11 cellular contexts compared by ENCODE assay signal in the genomic region with DNA sequence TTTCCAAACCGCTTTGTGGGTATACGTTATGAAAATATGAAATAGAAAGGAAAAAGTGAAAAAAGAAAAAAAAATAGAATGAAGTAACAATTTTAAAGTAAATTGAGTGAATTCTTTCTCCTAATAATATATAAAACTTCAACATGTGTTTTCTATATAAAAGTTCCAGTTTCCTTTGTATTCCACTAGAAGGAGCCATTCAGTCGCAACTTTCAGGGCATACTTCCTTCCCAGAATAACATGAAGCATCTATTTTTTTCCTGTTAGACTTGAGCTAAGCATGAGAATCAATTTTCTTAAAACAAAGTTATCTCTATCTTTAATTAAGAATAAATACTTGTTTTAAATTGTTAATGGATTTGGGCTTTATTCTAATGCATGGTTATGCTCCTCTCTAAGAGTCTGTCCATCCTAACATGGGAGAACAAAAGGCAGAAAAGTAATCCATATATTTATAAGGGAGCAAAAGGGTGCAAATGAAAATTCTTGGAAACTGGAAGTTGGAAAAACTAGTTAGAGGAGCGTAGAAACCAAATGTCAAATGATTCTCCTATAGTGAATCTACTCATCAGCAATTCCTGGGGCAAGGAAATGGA. TPM values are rescaled to one million over a fixed set of nuclear protein-coding genes. Genes with fewer than 3 reads are reported as not detected.
DNase-seq lines count a peak whose midpoint lies in the region; ATAC-seq and TF ChIP-seq lines count a peak whose summit lies in the region.
"Had no signal": no experiment of that assay in that cellular context is flagged by ENCODE, and none has a peak within 500 bp of the region (broad histone marks: within the 10 kb centered on the region; RNA-seq: fewer than 3 reads in every experiment).

No MANE protein-coding gene starts in this region.

- no peaks in the 10 kb centered on the region for H3K27me3 ChIP-seq in neural progenitor cell
- H3K27me3 ChIP-seq: colonic mucosa had no signal

- no peaks in the 10 kb centered on the region for H3K4me1 Mint-ChIP-seq in neural progenitor cell
- no peaks in the 10 kb centered on the region for H3K4me1 Mint-ChIP-seq in activated CD4-positive, alpha-beta memory T cell treated with anti-CD3 and anti-CD28 coated beads, Interleukin-2, amount 10 ng/mL, durations not matched to agents 7 days and 5 days

- no peak for ATAC-seq in HG03045 (IDR thresholded peaks at IDR 0.05; ENCODE audit: unreplicated experiment)
- ATAC-seq: natural killer cell treated with Interleukin-12 subunit alpha and Interleukin-12 subunit beta and Interleukin-15 and Interleukin-18, amount 100 ng/mL, for 72 hours had no signal

- no peak overlapping the region for H3K9ac ChIP-seq in neural progenitor cell

- H2AFZ ChIP-seq in neural progenitor cell (replicated peaks), result no peak overlapping the region

- no peaks in the 10 kb centered on the region for H3K79me2 ChIP-seq in neural progenitor cell (ENCODE audit: low read depth)

- POLR2A ChIA-PET in activated CD4-positive, alpha-beta memory T cell treated with anti-CD3 and anti-CD28 coated beads, Interleukin-2, amount 10 ng/mL, durations not matched to agents 7 days and 5 days (lab: Charles Lee), result no interaction called here

- CTCF ChIA-PET in activated CD4-positive, alpha-beta memory T cell treated with anti-CD3 and anti-CD28 coated beads, Interleukin-2, amount 10 ng/mL, durations not matched to agents 7 days and 5 days (lab: Charles Lee), result no interaction called here

- no peaks in the 10 kb centered on the region for H4K20me1 ChIP-seq in neural progenitor cell (ENCODE audit: low read depth)

- no peaks in the 10 kb centered on the region for H3K4me1 ChIP-seq in neural progenitor cell
- H3K4me1 ChIP-seq: colonic mucosa had no signal

- H3K4me2 ChIP-seq in neural progenitor cell, result no peak overlapping the region

- H3K36me3 ChIP-seq in neural progenitor cell, result no peaks in the 10 kb centered on the region
- H3K36me3 ChIP-seq: colonic mucosa had no signal

- H3K9me3 Mint-ChIP-seq in neural progenitor cell, result no peaks in the 10 kb centered on the region
- no peaks in the 10 kb centered on the region for H3K9me3 Mint-ChIP-seq in activated CD4-positive, alpha-beta memory T cell treated with anti-CD3 and anti-CD28 coated beads, Interleukin-2, amount 10 ng/mL, durations not matched to agents 7 days and 5 days
- H3K9me3 Mint-ChIP-seq: activated T-helper 1 cell treated with anti-CD3 and anti-CD28 coated beads, Interleukin-12 subunit alpha, Interleukin-12 subunit beta, Interleukin-2, Interleukin-4 antibody, amounts not matched to agents 30 ng/mL and 10 ng/mL and 1 ng/mL, durations not matched to agents 14 hours and 24 hours and 36 hours had no signal

- H3K36me3 Mint-ChIP-seq in neural progenitor cell, result no peaks in the 10 kb centered on the region
- H3K36me3 Mint-ChIP-seq in activated CD4-positive, alpha-beta memory T cell treated with anti-CD3 and anti-CD28 coated beads, Interleukin-2, amount 10 ng/mL, durations not matched to agents 7 days and 5 days (ENCODE audit: low read depth), result no peaks in the 10 kb centered on the region
- H3K36me3 Mint-ChIP-seq: natural killer cell treated with Interleukin-12 subunit alpha and Interleukin-12 subunit beta and Interleukin-15 and Interleukin-18, amount 100 ng/mL, for 72 hours had no signal

- H3K27ac ChIP-seq in coronary artery (no peak overlapping the region), neural progenitor cell (no peak overlapping the region)
- H3K27ac ChIP-seq: colonic mucosa had no signal

- DNase-seq in EL (peak; percentile 36), NB4 (ENCODE audit: low read depth) (peak; percentile 5), coronary artery (ENCODE audit: low spot score) (no peak), neural progenitor cell (ENCODE audit: low spot score) (no peak)
- no peak for DNase-seq in activated CD4-positive, alpha-beta memory T cell treated with anti-CD3 and anti-CD28 coated beads, Interleukin-2, amount 10 ng/mL, durations not matched to agents 7 days and 5 days
- no peak for DNase-seq in activated effector memory CD4-positive, alpha-beta T cell treated with anti-CD3 and anti-CD28 coated beads, Interleukin-2, amount 50 U/mL, for 16 hours
- DNase-seq: colonic mucosa; stimulated activated CD4-positive, alpha-beta T cell treated with anti-CD3 and anti-CD28 coated beads, Interleukin-2, amount 100 ng/mL, for 24 hours had no signal

- no peaks in the 10 kb centered on the region for H3F3A ChIP-seq in neural progenitor cell (ENCODE audit: low read depth)

- H3K4me3 ChIP-seq in NB4 (ENCODE audit: low read depth, low read length) (no peak overlapping the region), coronary artery (no peak overlapping the region), neural progenitor cell (no peak overlapping the region)
- H3K4me3 ChIP-seq: colonic mucosa had no signal

- TF ChIP-seq CTCF in NB4 (IDR thresholded peaks at IDR 0.05; ENCODE audit: low read depth, low read length), result peak; percentile 19
- TF ChIP-seq CTCF in coronary artery (IDR thresholded peaks at IDR 0.05), result peak; percentile 13
- peak; percentile 41 for TF ChIP-seq CTCF in neural progenitor cell (IDR thresholded peaks at IDR 0.05)

- H3K27me3 Mint-ChIP-seq in neural progenitor cell (ENCODE audit: insufficient read depth, low read depth), result no peaks in the 10 kb centered on the region
- no peaks in the 10 kb centered on the region for H3K27me3 Mint-ChIP-seq in activated CD4-positive, alpha-beta memory T cell treated with anti-CD3 and anti-CD28 coated beads, Interleukin-2, amount 10 ng/mL, durations not matched to agents 7 days and 5 days
- H3K27me3 Mint-ChIP-seq: natural killer cell treated with Interleukin-12 subunit alpha and Interleukin-12 subunit beta and Interleukin-15 and Interleukin-18, amount 100 ng/mL, for 72 hours had no signal

- no peak overlapping the region for H3K4me3 Mint-ChIP-seq in neural progenitor cell
- no peak overlapping the region for H3K4me3 Mint-ChIP-seq in activated CD4-positive, alpha-beta memory T cell treated with anti-CD3 and anti-CD28 coated beads, Interleukin-2, amount 10 ng/mL, durations not matched to agents 7 days and 5 days
- H3K4me3 Mint-ChIP-seq: activated T-helper 1 cell treated with anti-CD3 and anti-CD28 coated beads, Interleukin-12 subunit alpha, Interleukin-12 subunit beta, Interleukin-2, Interleukin-4 antibody, amounts not matched to agents 30 ng/mL and 10 ng/mL and 1 ng/mL, durations not matched to agents 14 hours and 24 hours and 36 hours; natural killer cell treated with Interleukin-12 subunit alpha and Interleukin-12 subunit beta and Interleukin-15 and Interleukin-18, amount 100 ng/mL, for 72 hours had no signal

- H3K27ac Mint-ChIP-seq in neural progenitor cell, result no peak overlapping the region
- no peak overlapping the region for H3K27ac Mint-ChIP-seq in activated CD4-positive, alpha-beta memory T cell treated with anti-CD3 and anti-CD28 coated beads, Interleukin-2, amount 10 ng/mL, durations not matched to agents 7 days and 5 days
- H3K27ac Mint-ChIP-seq: activated T-helper 1 cell treated with anti-CD3 and anti-CD28 coated beads, Interleukin-12 subunit alpha, Interleukin-12 subunit beta, Interleukin-2, Interleukin-4 antibody, amounts not matched to agents 30 ng/mL and 10 ng/mL and 1 ng/mL, durations not matched to agents 14 hours and 24 hours and 36 hours; natural killer cell treated with Interleukin-12 subunit alpha and Interleukin-12 subunit beta and Interleukin-15 and Interleukin-18, amount 100 ng/mL, for 72 hours had no signal

- H3K9me3 ChIP-seq in neural progenitor cell (ENCODE audit: low read depth), result no peaks in the 10 kb centered on the region
- H3K9me3 ChIP-seq: colonic mucosa had no signal

- no peak for TF ChIP-seq POLR2A in NB4 (IDR thresholded peaks at IDR 0.05; ENCODE audit: extremely low read depth, insufficient read length)

RNA-seq across cellular contexts. Expression of gene VGLL3, which starts 16.0 kb away (rescaled TPM):
- total RNA-seq in neural progenitor cell (ENCODE audit: low replicate concordance), result 1.2 and 1.8 TPM in 2 replicates
- total RNA-seq in activated CD4-positive, alpha-beta memory T cell treated with anti-CD3 and anti-CD28 coated beads, Interleukin-2, amount 10 ng/mL, durations not matched to agents 7 days and 5 days, result not detected
- total RNA-seq: activated T-helper 1 cell treated with anti-CD3 and anti-CD28 coated beads, Interleukin-12 subunit alpha, Interleukin-12 subunit beta, Interleukin-2, Interleukin-4 antibody, amounts not matched to agents 30 ng/mL and 10 ng/mL and 1 ng/mL, durations not matched to agents 14 hours and 24 hours and 36 hours; natural killer cell treated with Interleukin-12 subunit alpha and Interleukin-12 subunit beta and Interleukin-15 and Interleukin-18, amount 100 ng/mL, for 72 hours had no signal

Comparison
In these comparisons a context has a peak if more than half of its experiments do, and no peak if none do; other contexts are left out.
1. DNase-seq: peak in EL (single experiment) and NB4 (single experiment); none in coronary artery (single experiment), neural progenitor cell (single experiment), activated CD4-positive, alpha-beta memory T cell treated with anti-CD3 and anti-CD28 coated beads, Interleukin-2, amount 10 ng/mL, durations not matched to agents 7 days and 5 days (single experiment) and activated effector memory CD4-positive, alpha-beta T cell treated with anti-CD3 and anti-CD28 coated beads, Interleukin-2, amount 50 U/mL, for 16 hours (single experiment).
2. Peak in every context shown above with its lines, with median percentiles within 50 percentile points of each other: CTCF ChIP-seq.